Comparison of ENCODE assay signal across 17 cellular contexts in the genomic region with DNA sequence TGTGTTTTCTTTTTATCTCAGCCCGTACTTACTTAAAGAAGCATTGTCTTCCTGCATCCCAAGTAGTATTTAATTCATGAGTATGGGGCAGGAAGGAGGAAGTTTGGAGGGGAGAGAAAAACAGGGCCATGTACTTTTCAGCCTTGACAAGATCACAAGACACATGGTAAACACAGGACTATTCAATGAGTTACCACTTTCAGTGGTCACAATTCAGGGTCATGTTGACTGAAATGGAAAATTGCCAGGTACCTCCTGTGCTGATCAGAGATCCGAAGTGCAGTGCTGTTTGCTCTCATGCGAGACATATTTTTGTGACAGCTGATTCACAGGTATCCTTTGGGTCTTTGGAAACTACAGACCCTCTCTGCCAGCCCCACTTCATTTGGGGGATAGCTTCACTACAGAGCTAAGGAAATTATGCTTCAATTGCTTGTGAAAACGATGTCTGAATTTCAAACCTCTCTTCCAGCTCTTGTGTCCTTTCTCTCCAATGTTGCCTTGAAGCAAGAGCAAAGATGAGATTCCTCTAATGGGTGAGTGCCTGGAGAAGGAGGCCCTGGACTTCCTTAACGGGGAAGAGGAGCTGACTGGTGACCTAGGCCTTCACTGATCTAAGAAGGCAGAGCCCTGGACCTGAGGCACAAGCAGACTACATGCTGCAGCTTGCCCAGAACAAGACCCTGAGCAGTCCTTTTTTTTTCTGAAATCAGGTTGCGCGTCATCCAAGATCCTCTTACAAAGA. TPM values are rescaled to one million over a fixed set of nuclear protein-coding genes. Genes with fewer than 3 reads are reported as not detected.
A peak's percentile ranks its signal among the peaks of the same experiment; 100 is the strongest.
DNase-seq lines count a peak whose midpoint lies in the region; ATAC-seq and TF ChIP-seq lines count a peak whose summit lies in the region.
"Had no signal": no experiment of that assay in that cellular context is flagged by ENCODE, and none has a peak within 500 bp of the region (broad histone marks: within the 10 kb centered on the region; RNA-seq: fewer than 3 reads in every experiment).

No MANE protein-coding gene starts in this region.

- TF ChIP-seq CTCF in IMR-90 (conservative IDR thresholded peaks at IDR 0.05; ENCODE audit: low read depth, low read length) (no peak), VCaP (conservative IDR thresholded peaks at IDR 0.05) (no peak), right lobe of liver (IDR thresholded peaks at IDR 0.05) (no peak)

- DNase-seq in DMS53 (lab: John Stamatoyannopoulos, UW) (peak; percentile 48), IMR-90 (no peak), right lobe of liver (peak in 1 of 3 donors; percentile 76), right cardiac atrium (no peak), NCI-H187 (lab: John Stamatoyannopoulos, UW) (no peak)
- DNase-seq: activated CD4-positive, alpha-beta T cell treated with anti-CD3 and anti-CD28 coated beads for 4 hours; amniotic stem cell; KBM-7; NCI-H187 treated with DMSO at 0.1 percent for 48 hours; T-helper 1 cell; upper lobe of left lung had no signal

- H3K14ac ChIP-seq in IMR-90 (replicated peaks; ENCODE audit: low read depth, low read length), result no peak overlapping the region

- peaks cover 26% of the 10 kb centered on the region for H3K36me3 ChIP-seq in IMR-90 (ENCODE audit: control insufficient read depth, insufficient read depth, low read length)
- peaks cover 0 to 14% (median 5%) of the 10 kb centered on the region in 4 donors for H3K36me3 ChIP-seq in right lobe of liver

- no peak overlapping the region for H2AK5ac ChIP-seq in IMR-90 (ENCODE audit: low read depth, low read length)

- no peak overlapping the region for H3K56ac ChIP-seq in IMR-90 (ENCODE audit: extremely low read depth, insufficient read depth, low read length)

- WGBS in IMR-90 (ENCODE audit: extremely low coverage in 2 of 2, insufficient read length in 1 of 2), 2 experiments, result 100% methylated on average over 1 of the region's 7 CpGs; no CpG with 5 or more reads in 1 of the 2 experiments
- WGBS in right lobe of liver (ENCODE audit: insufficient coverage, low coverage, low lambda C conversion rate, missing lambda C conversion rate), result 30% methylated on average over 7 of the region's 7 CpGs
- 82% methylated on average over 7 of the region's 7 CpGs for WGBS in right cardiac atrium

- no peak overlapping the region for H2BK20ac ChIP-seq in IMR-90 (ENCODE audit: low read depth, low read length)

- CTCF ChIA-PET in IMR-90 (lab: Yijun Ruan, JAX), result no interaction called here

- dilution Hi-C loops in IMR-90 (cut with HindIII; ENCODE audit: low sequenced_read_pairs, unreplicated experiment), result no loop called here

- no peak overlapping the region for H2BK15ac ChIP-seq in IMR-90 (ENCODE audit: low read depth, low read length)

- H3K4me1 ChIP-seq in IMR-90 (ENCODE audit: control insufficient read depth, insufficient read depth, low read length), result 0 out of 2 replicates have a peak, but pooled peaks cover 1% of the 10 kb centered on the region
- H3K4me1 ChIP-seq in right lobe of liver, result peaks cover 0 to 39% (median 16%) of the 10 kb centered on the region in 4 donors
- H3K4me1 ChIP-seq in right cardiac atrium (ENCODE audit: control insufficient read depth, insufficient read depth, low read length), result no peaks in the 10 kb centered on the region
- H3K4me1 ChIP-seq: parathyroid adenoma, upper lobe of left lung had no signal

- no peak overlapping the region for H3K9ac ChIP-seq in IMR-90 (ENCODE audit: low read depth, low read length)
- H3K9ac ChIP-seq: parathyroid adenoma had no signal

- H4K91ac ChIP-seq in IMR-90 (ENCODE audit: insufficient read depth, low read depth, low read length), result no peak overlapping the region

- no peak overlapping the region for H2AFZ ChIP-seq in IMR-90 (replicated peaks; ENCODE audit: low read length, poor library complexity)
- H2AFZ ChIP-seq: parathyroid adenoma had no signal

- no peak overlapping the region for H3K4ac ChIP-seq in IMR-90 (ENCODE audit: low read depth, low read length)

- no peak overlapping the region for H4K5ac ChIP-seq in IMR-90 (ENCODE audit: low read depth, low read length)

- TF ChIP-seq POLR2A in IMR-90 (IDR thresholded peaks at IDR 0.05; ENCODE audit: low read depth, low read length), result no peak
- peak; percentile 73 for TF ChIP-seq POLR2A in right lobe of liver (IDR thresholded peaks at IDR 0.05)

- no peak for TF ChIP-seq RAD21 in IMR-90 (IDR thresholded peaks at IDR 0.05; ENCODE audit: low read length)

- ATAC-seq in IMR-90 (ENCODE audit: low read depth), result no peak
- ATAC-seq in right lobe of liver, result peak; percentile 56 to 76 (median 70)
- no peak for ATAC-seq in right cardiac atrium
- no peak for ATAC-seq in GM21576 (IDR thresholded peaks at IDR 0.05; ENCODE audit: unreplicated experiment)
- ATAC-seq in HG02852 (IDR thresholded peaks at IDR 0.05; ENCODE audit: unreplicated experiment), result no peak
- ATAC-seq: Panc1 had no signal

- peaks cover 3% of the 10 kb centered on the region for H3K9me3 ChIP-seq in IMR-90 (ENCODE audit: control insufficient read depth, insufficient read depth, low read length)
- H3K9me3 ChIP-seq in right lobe of liver, result no peaks in the 10 kb centered on the region
- H3K9me3 ChIP-seq in right cardiac atrium (ENCODE audit: control insufficient read depth, low read length), result no peaks in the 10 kb centered on the region

- H3K27me3 ChIP-seq in IMR-90 (ENCODE audit: control insufficient read depth, insufficient read depth, low read length) (no peaks in the 10 kb centered on the region), right lobe of liver (no peaks in the 10 kb centered on the region), right cardiac atrium (ENCODE audit: control insufficient read depth, insufficient read depth) (no peaks in the 10 kb centered on the region)
- H3K27me3 ChIP-seq: upper lobe of left lung had no signal

- no peak overlapping the region for H4K8ac ChIP-seq in IMR-90 (ENCODE audit: low read depth in 2 of 2, low read length in 2 of 2)

- POLR2A ChIA-PET in IMR-90 (lab: Charles Lee; ENCODE audit: unreplicated experiment), result no interaction called here

- H3K9me1 ChIP-seq in IMR-90 (ENCODE audit: insufficient read depth, low read length), result peaks cover 18% of the 10 kb centered on the region

- no peak overlapping the region for H2BK5ac ChIP-seq in IMR-90 (ENCODE audit: low read depth, low read length, poor library complexity, severe bottlenecking)

- H3K4me2 ChIP-seq in IMR-90 (ENCODE audit: low read depth, low read length), result no peak overlapping the region

- intact Hi-C loops in IMR-90 (cut with micrococcal nuclease) (no loop called here), right lobe of liver (cut with DNase I) (no loop called here), right cardiac atrium (cut with DNase I) (no loop called here)

- 0 out of 2 replicates have a peak overlapping the region, but pooled peaks have one; percentile 51 for H3K23ac ChIP-seq in IMR-90 (ENCODE audit: low read depth, low read length)

- H3K4me3 ChIP-seq in IMR-90 (ENCODE audit: insufficient read depth, low read depth, low read length) (no peak overlapping the region), right lobe of liver (peak overlapping the region; percentile 12 to 55 (median 50)), right cardiac atrium (ENCODE audit: low read length) (no peak overlapping the region)
- H3K4me3 ChIP-seq: upper lobe of left lung had no signal

- H3K18ac ChIP-seq in IMR-90 (ENCODE audit: low read depth, low read length), result no peak overlapping the region

- H3K27ac ChIP-seq in IMR-90 (ENCODE audit: insufficient read depth, low read length), result no peak overlapping the region
- H3K27ac ChIP-seq in VCaP, result peak overlapping the region; percentile 7; the same call in 1 of the 2 replicates
- peak overlapping the region; percentile 80 to 95 (median 93) for H3K27ac ChIP-seq in right lobe of liver
- H3K27ac ChIP-seq in right cardiac atrium (ENCODE audit: low read length), result no peak overlapping the region
- H3K27ac ChIP-seq: parathyroid adenoma, upper lobe of left lung had no signal

- BruUV-seq in IMR-90 (replicated peaks; lab: Mats Ljungman, UMichigan), result no TSS peak

- H4K20me1 ChIP-seq in IMR-90 (ENCODE audit: insufficient read depth, low read length), result peaks cover 9% of the 10 kb centered on the region

- H2BK120ac ChIP-seq in IMR-90 (ENCODE audit: low read depth, low read length), result no peak overlapping the region

- in situ Hi-C loops in IMR-90 (cut with MboI; ENCODE audit: low sequenced_read_pairs), result no loop called here

- peaks cover 45 to 65% of the 10 kb centered on the region in 2 experiments for H3K79me1 ChIP-seq in IMR-90 (ENCODE audit: low read depth in 1 of 2, low read length in 2 of 2)

- no peak overlapping the region for H2AK9ac ChIP-seq in IMR-90 (replicated peaks; ENCODE audit: low read depth, low read length, poor library complexity)

TF ChIP-seq in IMR-90, 13 proteins besides CTCF, POLR2A, EP300 and RAD21 (continues in another document):
- no peak for TF ChIP-seq NFE2L2 (IDR thresholded peaks at IDR 0.05; ENCODE audit: low read depth, low read length)
- TF ChIP-seq RCOR1 (IDR thresholded peaks at IDR 0.05; ENCODE audit: insufficient replicate concordance, low read length), result no peak
- TF ChIP-seq ELK1 (IDR thresholded peaks at IDR 0.05; ENCODE audit: borderline replicate concordance, low read depth, low read length), result no peak
- TF ChIP-seq MAZ (IDR thresholded peaks at IDR 0.05; ENCODE audit: borderline replicate concordance, low read depth, low read length), result no peak
- TF ChIP-seq MXI1 (IDR thresholded peaks at IDR 0.05; ENCODE audit: borderline replicate concordance, low read depth, low read length), result no peak
- TF ChIP-seq SMC3 (IDR thresholded peaks at IDR 0.05; ENCODE audit: low read depth, low read length), result no peak
- TF ChIP-seq CHD1 (IDR thresholded peaks at IDR 0.05; ENCODE audit: low read depth, low read length), result no peak
- no peak for TF ChIP-seq RFX5 (IDR thresholded peaks at IDR 0.05; ENCODE audit: low read depth, low read length)
- TF ChIP-seq FOS (IDR thresholded peaks at IDR 0.05; ENCODE audit: low read depth, low read length), result no peak
- TF ChIP-seq CEBPB (IDR thresholded peaks at IDR 0.05; ENCODE audit: low read depth, low read length), result no peak

RNA-seq across cellular contexts. Expression of gene EVA1A, which starts 44.2 kb away (rescaled TPM):
- total RNA-seq in IMR-90 (2012; rRNA removed), result 89.2 and 93.7 TPM in 2 replicates
- polyA plus RNA-seq in IMR-90 (2012; rRNA removed), result 54.5 and 61.6 TPM in 2 replicates
- polyA plus RNA-seq in IMR-90 (2012; cell fraction: cytosol; rRNA removed), result 71.6 and 118 TPM in 2 replicates
- 36.3 and 66.6 TPM in 2 replicates for polyA plus RNA-seq in IMR-90 (2012; cell fraction: nucleus; rRNA removed; ENCODE audit: low replicate concordance)
- 100 to 1,000 TPM in 2 of 6 experiments, 10 to 100 TPM in 4; 30.6 to 125 (median 74.5) TPM for total RNA-seq in right lobe of liver
- under 1 TPM in 2 of 4 donors, not detected in 2; 0.24 to 0.26 TPM for total RNA-seq in right cardiac atrium
- polyA plus RNA-seq in right cardiac atrium, result 0.66 TPM
- total RNA-seq: activated T-helper 1 cell treated with anti-CD3 and anti-CD28 coated beads, Interleukin-12 subunit alpha, Interleukin-12 subunit beta, Interleukin-2, Interleukin-4 antibody, amounts not matched to agents 30 ng/mL and 10 ng/mL and 1 ng/mL, durations not matched to agents 14 hours and 24 hours and 36 hours had no signal

Comparison
In these comparisons a context has a peak if more than half of its experiments do, and no peak if none do; other contexts are left out.
1. ATAC-seq: peak in right lobe of liver (4 of 4); none in IMR-90 (single experiment), right cardiac atrium (0 of 2), GM21576 (single experiment) and HG02852 (single experiment).
2. H3K27ac ChIP-seq: peak in VCaP (single experiment) and right lobe of liver (3 of 3); none in IMR-90 (single experiment) and right cardiac atrium (single experiment).
3. H3K4me3 ChIP-seq: peak in right lobe of liver (3 of 3); none in IMR-90 (single experiment) and right cardiac atrium (single experiment).
4. RNA of gene EVA1A, which starts 44.2 kb away (total RNA-seq): 89.2 to 93.7 TPM in IMR-90 and 30.6 to 125 TPM in right lobe of liver; 0.24 to 0.26 TPM in right cardiac atrium; every median in the first group is over 10 times any median in the second.